30 cellular contexts compared by ENCODE assay signal in the genomic region with DNA sequence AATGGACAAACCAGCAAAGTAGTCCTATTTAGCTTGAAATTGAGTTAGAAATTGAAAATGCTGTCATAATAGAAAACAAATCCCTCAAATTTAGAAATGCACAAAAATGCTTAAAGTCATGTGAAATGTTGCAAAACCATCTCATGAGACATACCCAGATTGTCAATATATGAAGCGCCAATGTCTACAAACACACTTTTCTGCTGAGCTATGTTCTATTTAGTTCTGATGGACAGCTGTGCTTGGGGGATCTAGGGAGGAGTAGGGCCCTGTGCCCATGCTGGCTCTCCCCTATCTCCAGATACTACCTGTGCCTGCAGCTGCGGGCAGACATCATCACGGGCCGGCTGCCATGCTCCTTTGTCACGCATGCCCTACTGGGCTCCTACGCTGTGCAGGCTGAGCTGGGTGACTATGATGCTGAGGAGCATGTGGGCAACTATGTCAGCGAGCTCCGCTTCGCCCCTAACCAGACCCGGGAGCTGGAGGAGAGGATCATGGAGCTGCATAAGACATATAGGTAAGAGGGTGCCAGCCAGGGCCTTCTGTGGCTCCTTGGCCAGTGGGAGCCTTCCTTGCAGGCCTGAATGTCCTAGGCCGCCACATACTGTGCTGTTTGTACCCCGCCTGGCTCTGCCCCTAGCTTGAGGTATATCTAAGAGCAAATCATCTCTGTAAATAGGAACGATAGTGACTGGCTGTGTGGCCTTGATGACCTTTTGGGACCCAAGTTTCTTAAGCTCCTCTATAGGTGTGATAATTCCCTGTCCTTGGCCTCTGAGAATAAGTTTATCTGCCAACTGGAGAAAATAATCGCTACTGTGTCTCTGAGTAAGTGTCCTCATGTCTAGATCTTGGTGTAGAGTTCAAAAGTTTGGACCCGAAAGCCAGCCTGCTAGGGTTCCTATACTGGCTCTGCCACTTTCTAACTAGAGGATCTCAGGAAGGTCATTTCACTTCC. TPM values are rescaled to one million over a fixed set of nuclear protein-coding genes. Genes with fewer than 3 reads are reported as not detected.
"Had no signal": no experiment of that assay in that cellular context is flagged by ENCODE, and none has a peak within 500 bp of the region (broad histone marks: within the 10 kb centered on the region; RNA-seq: fewer than 3 reads in every experiment).

No MANE protein-coding gene starts in this region.

- H3K36me3 ChIP-seq: colonic mucosa, gastrocnemius medialis had no signal

- H3K9me3 ChIP-seq: ascending aorta, breast epithelium, colonic mucosa, esophagus muscularis mucosa, gastrocnemius medialis, heart left ventricle had no signal

- DNase-seq: activated CD4-positive, alpha-beta memory T cell treated with anti-CD3 and anti-CD28 coated beads for 36 hours; activated CD4-positive, alpha-beta T cell treated with anti-CD3 and anti-CD28 coated beads for 36 hours; activated CD4-positive, alpha-beta T cell treated with anti-CD3 and anti-CD28 coated beads, Interleukin-2, amount 10 ng/mL, durations not matched to agents 24 days and 14 days; activated CD4-positive, CD25-positive, alpha-beta regulatory T cell; activated CD4-positive, CD25-positive, alpha-beta regulatory T cell treated with anti-CD3 and anti-CD28 coated beads, Interleukin-2, amount 50 U/mL, for 72 hours; activated CD8-positive, alpha-beta memory T cell treated with anti-CD3 and anti-CD28 coated beads, Interleukin-2, amount 10 ng/mL, durations not matched to agents 7 days and 5 days; activated CD8-positive, alpha-beta memory T cell treated with anti-CD3 and anti-CD28 coated beads, Interleukin-2, amount 50 U/mL, for 4 hours; activated CD8-positive, alpha-beta T cell treated with anti-CD3 and anti-CD28 coated beads, Interleukin-2, amount 10 ng/mL, durations not matched to agents 7 days and 5 days; activated effector memory CD4-positive, alpha-beta T cell treated with anti-CD3 and anti-CD28 coated beads, Interleukin-2, amount 50 U/mL, for 16 hours; activated naive CD4-positive, alpha-beta T cell treated with anti-CD3 and anti-CD28 coated beads for 36 hours; activated naive CD8-positive, alpha-beta T cell treated with anti-CD3 and anti-CD28 coated beads for 36 hours; activated naive CD8-positive, alpha-beta T cell treated with anti-CD3 and anti-CD28 coated beads, Interleukin-2, amount 50 U/mL, for 24 hours; activated T-cell treated with anti-CD3 and anti-CD28 coated beads, Interleukin-2, amount 50 U/mL, for 1 hour; activated T-cell treated with anti-CD3 and anti-CD28 coated beads, Interleukin-2, amount 50 U/mL, for 48 hours; central memory CD4-positive, alpha-beta T cell; cerebellar nuclear complex; colonic mucosa; effector memory CD4-positive, alpha-beta T cell; endodermal cell; erythroblast; foreskin keratinocyte; gastrocnemius medialis; glutamatergic neuron; heart left ventricle; T-helper 2 cell had no signal

- H3K27me3 ChIP-seq: ascending aorta, breast epithelium, cardiac muscle cell, colonic mucosa, esophagus muscularis mucosa, gastrocnemius medialis, heart left ventricle had no signal

- H3K4me3 ChIP-seq: ascending aorta, breast epithelium, cardiac muscle cell, colonic mucosa, esophagus muscularis mucosa, gastrocnemius medialis, heart left ventricle had no signal

- ATAC-seq: activated CD4-positive, alpha-beta T cell treated with anti-CD3 and anti-CD28 coated beads for 36 hours; activated CD8-positive, alpha-beta memory T cell treated with anti-CD3 and anti-CD28 coated beads, Interleukin-2, amount 10 ng/mL, durations not matched to agents 7 days and 5 days; activated CD8-positive, alpha-beta T cell treated with anti-CD3 and anti-CD28 coated beads, Interleukin-2, amount 10 ng/mL, durations not matched to agents 7 days and 5 days; activated naive CD8-positive, alpha-beta T cell treated with anti-CD3 and anti-CD28 coated beads, Interleukin-2, amount 50 U/mL, for 24 hours; foreskin keratinocyte; gastrocnemius medialis; heart left ventricle had no signal

- H3K4me1 ChIP-seq: ascending aorta, breast epithelium, colonic mucosa, esophagus muscularis mucosa, foreskin keratinocyte, gastrocnemius medialis, heart left ventricle had no signal

- H3K27ac ChIP-seq: ascending aorta, breast epithelium, cardiac muscle cell, colonic mucosa, esophagus muscularis mucosa, foreskin keratinocyte, gastrocnemius medialis, heart left ventricle had no signal

RNA-seq across cellular contexts. Expression of a gene that starts 30.6 kb away (rescaled TPM):
- total RNA-seq: activated CD8-positive, alpha-beta T cell treated with anti-CD3 and anti-CD28 coated beads, Interleukin-2, amount 10 ng/mL, durations not matched to agents 7 days and 5 days; T-helper 1 cell treated with Interleukin-12 subunit alpha and Interleukin-12 subunit beta and Interleukin-4 antibody, amounts not matched to agents 30 ng/mL and 1 ng/mL, for 36 hours had no signal
